8 cellular contexts compared by ENCODE assay signal in genomic region chrX:63754141-63754859, GRCh38. TPM values are rescaled to one million over a fixed set of nuclear protein-coding genes. Genes with fewer than 3 reads are reported as not detected.
DNase-seq lines count a peak whose midpoint lies in the region; ATAC-seq lines count a peak whose summit lies in the region.

No MANE protein-coding gene starts in this region.

- CTCF ChIA-PET in T-cell (lab: Charles Lee): interaction anchor here (0.6 to 0.9 kb wide), 4 partner anchors 10 to 1284 kb away, joined by 3 to 4 read pairs (median 4); partner anchors contain the start of gene ZC3H12B (in 1 of the 2)

- peak overlapping the region; percentile 70 to 86 (median 76) for H3K4me3 ChIP-seq in subcutaneous abdominal adipose tissue (ENCODE audit: low read depth in 1 of 5, low read length in 5 of 5)

- H3K9ac ChIP-seq in subcutaneous abdominal adipose tissue (ENCODE audit: low read length in 5 of 5): peak overlapping the region in 4 of 5 donors; percentile 62 to 80 (median 70)

- H3K4me3 Mint-ChIP-seq in T-cell: peak overlapping the region; percentile 97 to 100 (median 98)
- peak overlapping the region; percentile 96 for H3K4me3 Mint-ChIP-seq in central memory CD8-positive, alpha-beta T cell

- ATAC-seq in HG03135 (IDR thresholded peaks at IDR 0.05; ENCODE audit: unreplicated experiment) (peak; percentile 27), T-cell (replicated peaks in 1 of 4) (peak; percentile 35 to 62 (median 52))
- ATAC-seq in central memory CD8-positive, alpha-beta T cell (replicated peaks; ENCODE audit: extremely low read depth, poor library complexity, severe bottlenecking): peak; percentile 52

- H3K27me3 ChIP-seq in subcutaneous abdominal adipose tissue (ENCODE audit: control insufficient read depth in 5 of 5, insufficient read depth in 4 of 5, low read length in 5 of 5): peaks cover 0 to 5% (median 2%) of the 10 kb centered on the region in 5 donors

- peaks cover 25 to 44% (median 35%) of the 10 kb centered on the region in 3 donors for H3K4me1 Mint-ChIP-seq in T-cell
- H3K4me1 Mint-ChIP-seq in central memory CD8-positive, alpha-beta T cell: peaks cover 50% of the 10 kb centered on the region

- POLR2A ChIA-PET in T-cell (lab: Charles Lee): interaction anchor here in 1 of 2 donors (0.7 kb wide), 1 partner anchor 14 kb away, joined by 12 read pairs; no protein-coding TSS in a partner anchor

- peak overlapping the region; percentile 96 to 99 for H3K27ac Mint-ChIP-seq in T-cell
- H3K27ac Mint-ChIP-seq in central memory CD8-positive, alpha-beta T cell (ENCODE audit: low read depth): peak overlapping the region; percentile 98

- H3K36me3 Mint-ChIP-seq in T-cell: no peaks in the 10 kb centered on the region
- peaks cover 14% of the 10 kb centered on the region for H3K36me3 Mint-ChIP-seq in central memory CD8-positive, alpha-beta T cell (ENCODE audit: insufficient read depth)

- peaks cover 0 to 2% (median 0%) of the 10 kb centered on the region in 5 donors for H3K9me3 ChIP-seq in subcutaneous abdominal adipose tissue (ENCODE audit: control insufficient read depth in 5 of 5, low read length in 5 of 5)

- DNase-seq in activated gamma-delta T cell treated with Interleukin-2 at 50 U/mL for 16 hours (peak; percentile 18), activated gamma-delta T cell (lab: John Stamatoyannopoulos, UW) (no peak), T-cell (peak in 29 of 34 experiments; percentile 0 to 47 (median 18)), lung microvascular endothelial cell (ENCODE audit: low read depth in 2 of 2) (peak; percentile 20 to 32), D341Med (ENCODE audit: low spot score) (no peak)
- peak; percentile 9 to 12 for DNase-seq in central memory CD8-positive, alpha-beta T cell (ENCODE audit: low spot score in 2 of 2)

- H3K27me3 Mint-ChIP-seq in T-cell: peaks cover 0 to 10% of the 10 kb centered on the region in 2 donors
- H3K27me3 Mint-ChIP-seq in central memory CD8-positive, alpha-beta T cell: no peaks in the 10 kb centered on the region

- no peaks in the 10 kb centered on the region for H3K9me3 Mint-ChIP-seq in T-cell
- H3K9me3 Mint-ChIP-seq in central memory CD8-positive, alpha-beta T cell: no peaks in the 10 kb centered on the region

- H3K27ac ChIP-seq in subcutaneous abdominal adipose tissue (ENCODE audit: low read depth, low read length): peak overlapping the region; percentile 73

- H3K4me1 ChIP-seq in subcutaneous abdominal adipose tissue (ENCODE audit: control insufficient read depth in 5 of 5, insufficient read depth in 5 of 5, low read length in 5 of 5): peaks cover 0 to 15% (median 8%) of the 10 kb centered on the region in 5 donors

- H3K36me3 ChIP-seq in subcutaneous abdominal adipose tissue (ENCODE audit: control insufficient read depth in 5 of 5, insufficient read depth in 5 of 5, low read length in 5 of 5): no peaks in the 10 kb centered on the region

RNA-seq across cellular contexts. Expression of gene ARHGEF9, which starts 30.7 kb away (rescaled TPM):
- 10 to 100 TPM; 23.7 to 27.4 (median 27.2) TPM for total RNA-seq in T-cell
- 6.2 and 6.5 TPM in 2 replicates for total RNA-seq in lung microvascular endothelial cell

Comparison
In these comparisons a context has a peak if more than half of its experiments do, and no peak if none do; other contexts are left out.
1. DNase-seq: peak in activated gamma-delta T cell treated with Interleukin-2 at 50 U/mL for 16 hours (single experiment), T-cell (29 of 34), central memory CD8-positive, alpha-beta T cell (2 of 2) and lung microvascular endothelial cell (2 of 2); none in activated gamma-delta T cell (single experiment) and D341Med (single experiment).
2. Peak in every context shown above with its lines, with median percentiles within 50 percentile points of each other: ATAC-seq.